In the genomic region with DNA sequence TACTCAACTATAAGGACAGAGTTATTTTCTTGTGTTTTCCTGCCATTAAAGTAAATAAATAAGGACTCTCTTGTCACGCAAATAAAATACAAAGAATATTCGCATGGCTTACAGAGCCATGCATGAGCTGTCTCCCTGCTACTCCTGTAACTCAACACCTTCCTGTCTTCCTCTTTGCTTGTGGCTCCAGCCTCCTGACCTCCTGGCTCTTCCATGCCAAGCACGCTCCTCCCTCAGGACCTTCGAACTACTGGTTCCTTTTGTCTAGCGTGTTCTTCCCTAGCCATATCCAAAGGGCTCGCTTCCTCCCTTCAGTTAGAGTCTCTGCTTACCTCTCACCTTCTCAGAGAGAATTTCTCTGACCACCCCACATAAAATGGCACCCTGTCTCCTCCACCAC, we compare ENCODE assay signal across 33 cellular contexts.
"Had no signal": no experiment of that assay in that cellular context is flagged by ENCODE, and none has a peak within 500 bp of the region (broad histone marks: within the 10 kb centered on the region; RNA-seq: fewer than 3 reads in every experiment).

No MANE protein-coding gene starts in this region.

- H3K4me3 Mint-ChIP-seq: activated CD4-positive, alpha-beta T cell treated with anti-CD3 and anti-CD28 coated beads for 36 hours; activated CD4-positive, alpha-beta T cell treated with anti-CD3 and anti-CD28 coated beads, Interleukin-2, amount 10 ng/mL, durations not matched to agents 7 days and 5 days; activated CD8-positive, alpha-beta T cell treated with anti-CD3 and anti-CD28 coated beads for 36 hours; activated naive CD4-positive, alpha-beta T cell treated with anti-CD3 and anti-CD28 coated beads for 36 hours; activated naive CD4-positive, alpha-beta T cell treated with anti-CD3 and anti-CD28 coated beads, Interleukin-2, amount 50 U/mL, for 24 hours; activated naive CD8-positive, alpha-beta T cell treated with anti-CD3 and anti-CD28 coated beads for 36 hours; activated naive CD8-positive, alpha-beta T cell treated with anti-CD3 and anti-CD28 coated beads, Interleukin-2, amount 50 U/mL, for 24 hours; activated T-helper 1 cell treated with anti-CD3 and anti-CD28 coated beads, Interleukin-12 subunit alpha, Interleukin-12 subunit beta, Interleukin-2, Interleukin-4 antibody, amounts not matched to agents 30 ng/mL and 10 ng/mL and 1 ng/mL, durations not matched to agents 14 hours and 24 hours and 36 hours; T-helper 17 cell; T-helper 2 cell treated with Interferon-gamma antibody and Interleukin-4, amounts not matched to agents 5 μg/mL and 100 μg/mL, for 36 hours had no signal

- H3K27me3 ChIP-seq: adrenal gland, body of pancreas, gastroesophageal sphincter had no signal

- ATAC-seq: activated CD4-positive, alpha-beta T cell treated with anti-CD3 and anti-CD28 coated beads for 36 hours; activated CD8-positive, alpha-beta T cell treated with anti-CD3 and anti-CD28 coated beads for 36 hours; activated naive CD8-positive, alpha-beta T cell treated with anti-CD3 and anti-CD28 coated beads, Interleukin-2, amount 50 U/mL, for 24 hours; body of pancreas; gastroesophageal sphincter; heart right ventricle; T-helper 17 cell had no signal

- H3K4me3 ChIP-seq: adrenal gland, body of pancreas, esophagus squamous epithelium, gastroesophageal sphincter, heart right ventricle had no signal

- H3K36me3 ChIP-seq: adrenal gland, esophagus squamous epithelium, gastroesophageal sphincter, heart right ventricle, WERI-Rb-1 had no signal

- H3K27ac ChIP-seq: adrenal gland, body of pancreas, epithelial cell of prostate, esophagus squamous epithelium, gastroesophageal sphincter, heart right ventricle, WERI-Rb-1 had no signal

- H3K4me1 Mint-ChIP-seq: activated CD4-positive, alpha-beta T cell treated with anti-CD3 and anti-CD28 coated beads for 36 hours; activated CD4-positive, alpha-beta T cell treated with anti-CD3 and anti-CD28 coated beads, Interleukin-2, amount 10 ng/mL, durations not matched to agents 7 days and 5 days; activated naive CD4-positive, alpha-beta T cell treated with anti-CD3 and anti-CD28 coated beads, Interleukin-2, amount 50 U/mL, for 24 hours; activated naive CD8-positive, alpha-beta T cell treated with anti-CD3 and anti-CD28 coated beads for 36 hours; activated naive CD8-positive, alpha-beta T cell treated with anti-CD3 and anti-CD28 coated beads, Interleukin-2, amount 50 U/mL, for 24 hours; T-helper 17 cell had no signal

- DNase-seq: activated CD4-positive, alpha-beta T cell treated with anti-CD3 and anti-CD28 coated beads for 36 hours; activated CD4-positive, alpha-beta T cell treated with anti-CD3 and anti-CD28 coated beads, Interleukin-2, amount 10 ng/mL, durations not matched to agents 7 days and 5 days; activated CD4-positive, alpha-beta T cell treated with anti-CD3 and anti-CD28 coated beads, Interleukin-2, amount 50 U/mL, for 4 hours; activated CD4-positive, CD25-positive, alpha-beta regulatory T cell; activated CD4-positive, CD25-positive, alpha-beta regulatory T cell treated with anti-CD3 and anti-CD28 coated beads, Interleukin-2, amount 50 U/mL, for 72 hours; activated CD8-positive, alpha-beta memory T cell treated with anti-CD3 and anti-CD28 coated beads for 24 hours; activated CD8-positive, alpha-beta T cell treated with anti-CD3 and anti-CD28 coated beads for 36 hours; activated effector memory CD4-positive, alpha-beta T cell treated with anti-CD3 and anti-CD28 coated beads, Interleukin-2, amount 50 U/mL, for 16 hours; activated naive CD4-positive, alpha-beta T cell treated with anti-CD3 and anti-CD28 coated beads for 36 hours; activated naive CD8-positive, alpha-beta T cell treated with anti-CD3 and anti-CD28 coated beads for 36 hours; activated naive CD8-positive, alpha-beta T cell treated with anti-CD3 and anti-CD28 coated beads, Interleukin-2, amount 50 U/mL, for 24 hours; activated T-cell treated with anti-CD3 and anti-CD28 coated beads, Interleukin-2, amount 50 U/mL, for 48 hours; adrenal gland; amygdala; aorta; body of pancreas; caudate nucleus; cortex of kidney; dermis blood vessel endothelial cell; effector CD8-positive, alpha-beta T cell; esophagus squamous epithelium; foreskin melanocyte; heart right ventricle; T-helper 1 cell; T-helper 17 cell; T1000; WERI-Rb-1 had no signal

- H3K9me3 ChIP-seq: adrenal gland, body of pancreas, esophagus squamous epithelium, gastroesophageal sphincter, heart right ventricle had no signal

- H3K27ac Mint-ChIP-seq: activated CD4-positive, alpha-beta T cell treated with anti-CD3 and anti-CD28 coated beads for 36 hours; activated CD4-positive, alpha-beta T cell treated with anti-CD3 and anti-CD28 coated beads, Interleukin-2, amount 10 ng/mL, durations not matched to agents 7 days and 5 days; activated CD8-positive, alpha-beta T cell treated with anti-CD3 and anti-CD28 coated beads for 36 hours; activated naive CD4-positive, alpha-beta T cell treated with anti-CD3 and anti-CD28 coated beads for 36 hours; activated naive CD4-positive, alpha-beta T cell treated with anti-CD3 and anti-CD28 coated beads, Interleukin-2, amount 50 U/mL, for 24 hours; activated naive CD8-positive, alpha-beta T cell treated with anti-CD3 and anti-CD28 coated beads for 36 hours; activated naive CD8-positive, alpha-beta T cell treated with anti-CD3 and anti-CD28 coated beads, Interleukin-2, amount 50 U/mL, for 24 hours; activated T-helper 1 cell treated with anti-CD3 and anti-CD28 coated beads, Interleukin-12 subunit alpha, Interleukin-12 subunit beta, Interleukin-2, Interleukin-4 antibody, amounts not matched to agents 30 ng/mL and 10 ng/mL and 1 ng/mL, durations not matched to agents 14 hours and 24 hours and 36 hours; activated T-helper 2 cell treated with anti-CD3 and anti-CD28 coated beads, Interferon-gamma antibody, Interleukin-2, Interleukin-4, amounts not matched to agents 10 μg/mL and 5 μg/mL and 100 μg/mL, durations not matched to agents 14 hours and 24 hours and 36 hours; T-helper 17 cell; T-helper 2 cell treated with Interferon-gamma antibody and Interleukin-4, amounts not matched to agents 5 μg/mL and 100 μg/mL, for 36 hours had no signal

- H3K9me3 Mint-ChIP-seq: activated CD4-positive, alpha-beta T cell treated with anti-CD3 and anti-CD28 coated beads, Interleukin-2, amount 10 ng/mL, durations not matched to agents 7 days and 5 days; activated CD8-positive, alpha-beta T cell treated with anti-CD3 and anti-CD28 coated beads for 36 hours; activated naive CD4-positive, alpha-beta T cell treated with anti-CD3 and anti-CD28 coated beads for 36 hours; activated naive CD4-positive, alpha-beta T cell treated with anti-CD3 and anti-CD28 coated beads, Interleukin-2, amount 50 U/mL, for 24 hours; activated naive CD8-positive, alpha-beta T cell treated with anti-CD3 and anti-CD28 coated beads for 36 hours; activated naive CD8-positive, alpha-beta T cell treated with anti-CD3 and anti-CD28 coated beads, Interleukin-2, amount 50 U/mL, for 24 hours; activated T-helper 1 cell treated with anti-CD3 and anti-CD28 coated beads, Interleukin-12 subunit alpha, Interleukin-12 subunit beta, Interleukin-2, Interleukin-4 antibody, amounts not matched to agents 30 ng/mL and 10 ng/mL and 1 ng/mL, durations not matched to agents 14 hours and 24 hours and 36 hours; activated T-helper 2 cell treated with anti-CD3 and anti-CD28 coated beads, Interferon-gamma antibody, Interleukin-2, Interleukin-4, amounts not matched to agents 10 μg/mL and 5 μg/mL and 100 μg/mL, durations not matched to agents 14 hours and 24 hours and 36 hours; T-helper 2 cell treated with Interferon-gamma antibody and Interleukin-4, amounts not matched to agents 5 μg/mL and 100 μg/mL, for 36 hours had no signal

- H3K4me1 ChIP-seq: adrenal gland, body of pancreas, esophagus squamous epithelium, gastroesophageal sphincter, heart right ventricle had no signal

- H3K36me3 Mint-ChIP-seq: activated naive CD4-positive, alpha-beta T cell treated with anti-CD3 and anti-CD28 coated beads, Interleukin-2, amount 50 U/mL, for 24 hours; activated naive CD8-positive, alpha-beta T cell treated with anti-CD3 and anti-CD28 coated beads for 36 hours had no signal

- H3K27me3 Mint-ChIP-seq: activated CD4-positive, alpha-beta T cell treated with anti-CD3 and anti-CD28 coated beads for 36 hours; activated naive CD8-positive, alpha-beta T cell treated with anti-CD3 and anti-CD28 coated beads for 36 hours; activated naive CD8-positive, alpha-beta T cell treated with anti-CD3 and anti-CD28 coated beads, Interleukin-2, amount 50 U/mL, for 24 hours had no signal
